23 cellular contexts compared by ENCODE assay signal in genomic region chr6:22913612-22914011, GRCh38.
DNase-seq lines count a peak whose midpoint lies in the region; ATAC-seq and TF ChIP-seq lines count a peak whose summit lies in the region.
"Had no signal": no experiment of that assay in that cellular context is flagged by ENCODE, and none has a peak within 500 bp of the region (broad histone marks: within the 10 kb centered on the region; RNA-seq: fewer than 3 reads in every experiment).

No MANE protein-coding gene starts in this region.

- H3K4me3 ChIP-seq in right cardiac atrium (ENCODE audit: low read length) = no peak overlapping the region
- H3K4me3 ChIP-seq in heart left ventricle = no peak overlapping the region
- H3K4me3 ChIP-seq in left ventricle myocardium inferior = no peak overlapping the region
- H3K4me3 ChIP-seq: BLaER1, GM12878, GM23248 had no signal

- ATAC-seq in Right ventricle myocardium inferior (peak; percentile 49), right cardiac atrium (no peak), heart left ventricle (peak; percentile 39 to 59 (median 49))
- ATAC-seq: CD8-positive, alpha-beta T cell; GM12878 had no signal

- no peaks in the 10 kb centered on the region for H3K27me3 Mint-ChIP-seq in mesothelial cell of epicardium (ENCODE audit: low read depth)
- H3K27me3 Mint-ChIP-seq: B cell; CD4-positive, CD25-positive, alpha-beta regulatory T cell had no signal

- no peak for TF ChIP-seq POLR2A in heart left ventricle (IDR thresholded peaks at IDR 0.05)

- H3K27ac ChIP-seq in right cardiac atrium (ENCODE audit: low read length) (no peak overlapping the region), heart left ventricle (peak overlapping the region in 3 of 12 donors; percentile 6 to 51 (median 11)), left ventricle myocardium inferior (replicated peaks) (peak overlapping the region; percentile 42)
- H3K27ac ChIP-seq: 22Rv1, BLaER1, C4-2B, GM23248 had no signal

- no peaks in the 10 kb centered on the region for H3K4me1 ChIP-seq in right cardiac atrium (ENCODE audit: control insufficient read depth, insufficient read depth, low read length)
- peaks cover 0 to 22% (median 1%) of the 10 kb centered on the region in 12 donors for H3K4me1 ChIP-seq in heart left ventricle
- H3K4me1 ChIP-seq in left ventricle myocardium inferior = peaks cover 29% of the 10 kb centered on the region
- H3K4me1 ChIP-seq: BLaER1 had no signal

- DNase-seq in Right ventricle myocardium inferior (ENCODE audit: missing footprints) = no peak
- DNase-seq in right cardiac atrium = no peak
- no peak for DNase-seq in heart left ventricle
- no peak for DNase-seq in cardiac septum (ENCODE audit: low spot score)
- DNase-seq in left ventricle myocardium inferior = no peak
- DNase-seq in SKM-1 (lab: John Stamatoyannopoulos, UW; ENCODE audit: unreplicated experiment) = no peak
- no peak for DNase-seq in NCI-H187 treated with DMSO at 0.1 percent for 48 hours (lab: John Stamatoyannopoulos, UW)
- no peak for DNase-seq in mesothelial cell of epicardium (ENCODE audit: low spot score in 2 of 2, unreplicated experiment in 2 of 2)
- DNase-seq: Caco-2; CD4-positive, CD25-positive, alpha-beta regulatory T cell; CD8-positive, alpha-beta T cell; DMS153; DND-41; EL; GDM1; GM23248; H7; HCEC 1CT had no signal

- no peaks in the 10 kb centered on the region for H3K36me3 Mint-ChIP-seq in mesothelial cell of epicardium
- H3K36me3 Mint-ChIP-seq: CD4-positive, CD25-positive, alpha-beta regulatory T cell; CD8-positive, alpha-beta T cell had no signal

- H3K9me3 Mint-ChIP-seq in mesothelial cell of epicardium = peaks cover 12% of the 10 kb centered on the region

- H3K9me3 ChIP-seq in right cardiac atrium (ENCODE audit: control insufficient read depth, low read length) (no peaks in the 10 kb centered on the region), heart left ventricle (no peaks in the 10 kb centered on the region), left ventricle myocardium inferior (replicated peaks) (no peaks in the 10 kb centered on the region)
- H3K9me3 ChIP-seq: BLaER1 had no signal

- H3K36me3 ChIP-seq in heart left ventricle = no peaks in the 10 kb centered on the region
- no peaks in the 10 kb centered on the region for H3K36me3 ChIP-seq in left ventricle myocardium inferior
- H3K36me3 ChIP-seq: BLaER1 had no signal

- H3K27ac Mint-ChIP-seq in mesothelial cell of epicardium = no peak overlapping the region
- H3K27ac Mint-ChIP-seq: B cell; CD8-positive, alpha-beta T cell had no signal

- H3K4me1 Mint-ChIP-seq in mesothelial cell of epicardium = peaks cover 27% of the 10 kb centered on the region
- H3K4me1 Mint-ChIP-seq: B cell; CD4-positive, CD25-positive, alpha-beta regulatory T cell had no signal

- H3K27me3 ChIP-seq in right cardiac atrium (ENCODE audit: control insufficient read depth, insufficient read depth) (no peaks in the 10 kb centered on the region), heart left ventricle (no peaks in the 10 kb centered on the region), left ventricle myocardium inferior (ENCODE audit: low read depth) (no peaks in the 10 kb centered on the region)
- H3K27me3 ChIP-seq: BLaER1 had no signal

- no peak overlapping the region for H3K4me3 Mint-ChIP-seq in mesothelial cell of epicardium
- H3K4me3 Mint-ChIP-seq: B cell; CD8-positive, alpha-beta T cell had no signal

- intact Hi-C loops in Right ventricle myocardium inferior (cut with DNase I) = no loop called here
- intact Hi-C loops in right cardiac atrium (cut with DNase I) = no loop called here
- intact Hi-C loops in heart left ventricle (cut with DNase I) = no loop called here
- intact Hi-C loops in cardiac septum (cut with DNase I) = no loop called here
- intact Hi-C loops in left ventricle myocardium inferior (cut with micrococcal nuclease) = no loop called here

- TF ChIP-seq CTCF in heart left ventricle (IDR thresholded peaks at IDR 0.05) (no peak), left ventricle myocardium inferior (IDR thresholded peaks at IDR 0.05; ENCODE audit: borderline replicate concordance) (no peak), mesothelial cell of epicardium (IDR thresholded peaks at IDR 0.05; ENCODE audit: unreplicated experiment) (no peak)

- 48% methylated on average over 2 of the region's 2 CpGs for WGBS in right cardiac atrium
- WGBS in heart left ventricle, 4 donors = 32 to 49% (median 45%) methylated on average over 2 of the region's 2 CpGs

Comparison
In these comparisons a context has a peak if more than half of its experiments do, and no peak if none do; other contexts are left out.
1. ATAC-seq: peak in Right ventricle myocardium inferior (single experiment) and heart left ventricle (4 of 4); none in right cardiac atrium (0 of 2).